Comparison of ENCODE assay signal across 11 cellular contexts in the genomic region with DNA sequence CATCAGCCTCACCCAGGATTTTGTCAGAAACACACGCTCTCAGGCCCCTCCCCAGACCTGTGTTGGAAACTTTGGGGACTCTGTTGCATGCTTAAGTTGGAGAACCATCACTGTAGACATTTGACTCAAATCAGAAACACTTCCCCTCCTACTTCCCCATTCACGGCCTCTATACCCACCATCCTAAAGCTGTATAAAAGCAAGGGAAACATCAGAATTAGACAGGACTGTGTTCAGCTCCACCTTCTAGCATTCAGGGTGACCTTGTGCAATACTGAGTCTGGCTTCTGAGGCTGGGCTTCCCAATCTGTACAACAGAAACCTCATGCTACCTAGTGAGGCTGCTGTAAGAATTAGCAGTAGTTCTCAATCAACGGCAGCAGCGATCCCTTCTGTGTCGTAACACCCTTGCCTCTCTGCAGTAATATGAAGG.
A peak's percentile ranks its signal among the peaks of the same experiment; 100 is the strongest.
DNase-seq lines count a peak whose midpoint lies in the region; ATAC-seq and TF ChIP-seq lines count a peak whose summit lies in the region.
"Had no signal": no experiment of that assay in that cellular context is flagged by ENCODE, and none has a peak within 500 bp of the region (broad histone marks: within the 10 kb centered on the region; RNA-seq: fewer than 3 reads in every experiment).

No MANE protein-coding gene starts in this region.

- ATAC-seq in GM21367 (IDR thresholded peaks at IDR 0.05; ENCODE audit: unreplicated experiment): peak; percentile 58
- ATAC-seq in HG03159 (IDR thresholded peaks at IDR 0.05; ENCODE audit: unreplicated experiment): peak; percentile 79
- peak; percentile 89 for ATAC-seq in activated B cell treated with CpG ODN at 0.5 μM for 24 hours (ENCODE audit: low read depth)
- no peak for ATAC-seq in activated naive CD8-positive, alpha-beta T cell treated with anti-CD3 and anti-CD28 coated beads, Interleukin-2, amount 50 U/mL, for 24 hours

- H3K4me3 Mint-ChIP-seq in activated B cell treated with CpG ODN at 0.5 μM for 24 hours: no peak overlapping the region
- H3K4me3 Mint-ChIP-seq in activated naive CD8-positive, alpha-beta T cell treated with anti-CD3 and anti-CD28 coated beads, Interleukin-2, amount 50 U/mL, for 24 hours: no peak overlapping the region

- H3K27me3 Mint-ChIP-seq in activated B cell treated with CpG ODN at 0.5 μM for 24 hours: peaks cover 4% of the 10 kb centered on the region
- peaks cover 7% of the 10 kb centered on the region for H3K27me3 Mint-ChIP-seq in activated naive CD8-positive, alpha-beta T cell treated with anti-CD3 and anti-CD28 coated beads, Interleukin-2, amount 50 U/mL, for 24 hours

- TF ChIP-seq CTCF in GM12865 (IDR thresholded peaks at IDR 0.05; ENCODE audit: insufficient read depth, low read depth, low read length, missing control alignments) (no peak), activated B cell treated with CpG ODN at 0.5 μM for 24 hours (IDR thresholded peaks at IDR 0.05) (no peak)

- POLR2A ChIA-PET in activated B cell treated with CpG ODN at 0.5 μM for 24 hours (lab: Charles Lee): interaction anchor here (1.4 kb wide), 1 partner anchor 15 kb away, joined by 3 read pairs; no protein-coding TSS in a partner anchor

- H3K4me1 Mint-ChIP-seq in activated B cell treated with CpG ODN at 0.5 μM for 24 hours: peaks cover 11% of the 10 kb centered on the region
- no peaks in the 10 kb centered on the region for H3K4me1 Mint-ChIP-seq in activated naive CD8-positive, alpha-beta T cell treated with anti-CD3 and anti-CD28 coated beads, Interleukin-2, amount 50 U/mL, for 24 hours

- peak; percentile 53 for DNase-seq in GM12865 (ENCODE audit: low read depth)
- DNase-seq in activated B cell treated with CpG ODN at 0.5 μM for 24 hours: no peak
- no peak for DNase-seq in NCI-H2107 (lab: John Stamatoyannopoulos, UW)
- no peak for DNase-seq in activated naive CD8-positive, alpha-beta T cell treated with anti-CD3 and anti-CD28 coated beads, Interleukin-2, amount 50 U/mL, for 24 hours
- DNase-seq in SHP77 treated with DMSO at 0.1 percent for 48 hours (lab: John Stamatoyannopoulos, UW): no peak
- DNase-seq in NCI-H524 treated with DMSO at 0.1 percent for 48 hours (lab: John Stamatoyannopoulos, UW): no peak
- DNase-seq: esophagus squamous epithelium, T-helper 9 cell had no signal

- CTCF ChIA-PET in activated B cell treated with CpG ODN at 0.5 μM for 24 hours (lab: Charles Lee): no interaction called here

- intact Hi-C loops in activated B cell treated with CpG ODN at 0.5 μM for 24 hours (cut with micrococcal nuclease): loop anchor here (2.0 to 5.0 kb wide), 2 partner anchors 18 to 39 kb away; no protein-coding TSS in a partner anchor

- peaks cover 6% of the 10 kb centered on the region for H3K9me3 Mint-ChIP-seq in activated B cell treated with CpG ODN at 0.5 μM for 24 hours
- H3K9me3 Mint-ChIP-seq in activated naive CD8-positive, alpha-beta T cell treated with anti-CD3 and anti-CD28 coated beads, Interleukin-2, amount 50 U/mL, for 24 hours: peaks cover 5% of the 10 kb centered on the region

- no peak overlapping the region for H3K4me3 ChIP-seq in GM12865 (ENCODE audit: low read depth, low read length)
- H3K4me3 ChIP-seq: esophagus squamous epithelium, pancreas had no signal

- H3K36me3 Mint-ChIP-seq in activated B cell treated with CpG ODN at 0.5 μM for 24 hours (ENCODE audit: low read depth): no peaks in the 10 kb centered on the region
- H3K36me3 Mint-ChIP-seq in activated naive CD8-positive, alpha-beta T cell treated with anti-CD3 and anti-CD28 coated beads, Interleukin-2, amount 50 U/mL, for 24 hours (ENCODE audit: low read depth): no peaks in the 10 kb centered on the region

- no peak overlapping the region for H3K27ac Mint-ChIP-seq in activated B cell treated with CpG ODN at 0.5 μM for 24 hours
- no peak overlapping the region for H3K27ac Mint-ChIP-seq in activated naive CD8-positive, alpha-beta T cell treated with anti-CD3 and anti-CD28 coated beads, Interleukin-2, amount 50 U/mL, for 24 hours
